ENCODE assay signal across 37 cellular contexts in genomic region chr19:22519152-22519551, GRCh38.
"Had no signal": no experiment of that assay in that cellular context is flagged by ENCODE, and none has a peak within 500 bp of the region (broad histone marks: within the 10 kb centered on the region; RNA-seq: fewer than 3 reads in every experiment).

No MANE protein-coding gene starts in this region.

- H3K4me1 ChIP-seq: adrenal gland, ascending aorta, breast epithelium had no signal

- ATAC-seq: activated naive CD4-positive, alpha-beta T cell treated with anti-CD3 and anti-CD28 coated beads, Interleukin-2, amount 50 U/mL, for 72 hours; activated naive CD8-positive, alpha-beta T cell treated with anti-CD3 and anti-CD28 coated beads, Interleukin-2, amount 50 U/mL, for 24 hours; activated T-cell treated with anti-CD3 and anti-CD28 coated beads, Interleukin-2, amount 50 U/mL, for 4 hours; activated T-cell treated with anti-CD3 and anti-CD28 coated beads, Interleukin-2, amount 50 U/mL, for 72 hours; activated T-helper 17 cell treated with anti-CD3 and anti-CD28 coated beads, Interleukin-2, amount 50 U/mL, for 72 hours; body of pancreas had no signal

- H3K27me3 ChIP-seq: adrenal gland, ascending aorta, body of pancreas, brain microvascular endothelial cell, breast epithelium, cardiac muscle cell had no signal

- DNase-seq: activated effector memory CD4-positive, alpha-beta T cell treated with anti-CD3 and anti-CD28 coated beads, Interleukin-2, amount 50 U/mL, for 16 hours; activated effector memory CD4-positive, alpha-beta T cell treated with Interleukin-2 at 50 U/mL for 16 hours; activated gamma-delta T cell; activated gamma-delta T cell treated with Interleukin-2 at 50 U/mL for 16 hours; activated naive CD4-positive, alpha-beta T cell; activated naive CD4-positive, alpha-beta T cell treated with anti-CD3 and anti-CD28 coated beads for 36 hours; activated naive CD4-positive, alpha-beta T cell treated with anti-CD3 and anti-CD28 coated beads, Interleukin-2, amount 10 ng/mL, durations not matched to agents 7 days and 5 days; activated naive CD4-positive, alpha-beta T cell treated with anti-CD3 and anti-CD28 coated beads, Interleukin-2, amount 50 U/mL, for 16 hours; activated naive CD4-positive, alpha-beta T cell treated with Interleukin-2 at 50 U/mL for 16 hours; activated naive CD8-positive, alpha-beta T cell treated with anti-CD3 and anti-CD28 coated beads for 36 hours; activated naive CD8-positive, alpha-beta T cell treated with anti-CD3 and anti-CD28 coated beads, Interleukin-2, amount 10 ng/mL, durations not matched to agents 7 days and 5 days; activated naive CD8-positive, alpha-beta T cell treated with anti-CD3 and anti-CD28 coated beads, Interleukin-2, amount 50 U/mL, for 24 hours; activated T-cell treated with anti-CD3 and anti-CD28 coated beads for 4 hours; activated T-cell treated with anti-CD3 and anti-CD28 coated beads, Interleukin-2, amount 50 U/mL, for 1 hour; activated T-cell treated with anti-CD3 and anti-CD28 coated beads, Interleukin-2, amount 50 U/mL, for 24 hours; activated T-cell treated with anti-CD3 and anti-CD28 coated beads, Interleukin-2, amount 50 U/mL, for 4 hours; activated T-cell treated with anti-CD3 and anti-CD28 coated beads, Interleukin-2, amount 50 U/mL, for 48 hours; activated T-cell treated with anti-CD3 and anti-CD28 coated beads, Interleukin-2, amount 50 U/mL, for 72 hours; adrenal gland; amniotic stem cell; anterior cingulate cortex; body of pancreas; brain microvascular endothelial cell; caudate nucleus; central memory CD4-positive, alpha-beta T cell; cerebellar nuclear complex had no signal

- H3K9me3 ChIP-seq: adrenal gland had no signal

- H3K36me3 Mint-ChIP-seq: brain had no signal

- H3K27ac Mint-ChIP-seq: activated naive CD4-positive, alpha-beta T cell treated with anti-CD3 and anti-CD28 coated beads for 36 hours; activated naive CD4-positive, alpha-beta T cell treated with anti-CD3 and anti-CD28 coated beads, Interleukin-2, amount 10 ng/mL, durations not matched to agents 7 days and 5 days; activated naive CD4-positive, alpha-beta T cell treated with anti-CD3 and anti-CD28 coated beads, Interleukin-2, amount 50 U/mL, for 24 hours; activated naive CD8-positive, alpha-beta T cell; activated naive CD8-positive, alpha-beta T cell treated with anti-CD3 and anti-CD28 coated beads for 36 hours; activated naive CD8-positive, alpha-beta T cell treated with anti-CD3 and anti-CD28 coated beads, Interleukin-2, amount 10 ng/mL, durations not matched to agents 7 days and 5 days; activated naive CD8-positive, alpha-beta T cell treated with anti-CD3 and anti-CD28 coated beads, Interleukin-2, amount 50 U/mL, for 24 hours; activated T-cell treated with anti-CD3 and anti-CD28 coated beads, Interleukin-2, amount 50 U/mL, for 24 hours; activated T-cell treated with anti-CD3 and anti-CD28 coated beads, Interleukin-2, amount 50 U/mL, for 72 hours; activated T-helper 1 cell treated with anti-CD3 and anti-CD28 coated beads, Interleukin-12 subunit alpha, Interleukin-12 subunit beta, Interleukin-2, Interleukin-4 antibody, amounts not matched to agents 30 ng/mL and 10 ng/mL and 1 ng/mL, durations not matched to agents 14 hours and 24 hours and 36 hours; activated T-helper 17 cell treated with anti-CD3 and anti-CD28 coated beads, Interleukin-2, amount 50 U/mL, for 72 hours; activated T-helper 2 cell treated with anti-CD3 and anti-CD28 coated beads, Interferon-gamma antibody, Interleukin-2, Interleukin-4, amounts not matched to agents 10 μg/mL and 5 μg/mL and 100 μg/mL, durations not matched to agents 14 hours and 24 hours and 36 hours; brain had no signal

- H3K36me3 ChIP-seq: adrenal gland, brain microvascular endothelial cell, breast epithelium, cardiac muscle cell had no signal

- H3K27me3 Mint-ChIP-seq: activated naive CD4-positive, alpha-beta T cell treated with anti-CD3 and anti-CD28 coated beads, Interleukin-2, amount 10 ng/mL, durations not matched to agents 7 days and 5 days; activated naive CD4-positive, alpha-beta T cell treated with anti-CD3 and anti-CD28 coated beads, Interleukin-2, amount 50 U/mL, for 24 hours; activated naive CD8-positive, alpha-beta T cell; activated naive CD8-positive, alpha-beta T cell treated with anti-CD3 and anti-CD28 coated beads for 36 hours; activated naive CD8-positive, alpha-beta T cell treated with anti-CD3 and anti-CD28 coated beads, Interleukin-2, amount 10 ng/mL, durations not matched to agents 7 days and 5 days; activated T-cell treated with anti-CD3 and anti-CD28 coated beads, Interleukin-2, amount 50 U/mL, for 24 hours; brain; central memory CD8-positive, alpha-beta T cell had no signal

- H3K4me1 Mint-ChIP-seq: activated naive CD4-positive, alpha-beta T cell treated with anti-CD3 and anti-CD28 coated beads, Interleukin-2, amount 10 ng/mL, durations not matched to agents 7 days and 5 days; activated naive CD4-positive, alpha-beta T cell treated with anti-CD3 and anti-CD28 coated beads, Interleukin-2, amount 50 U/mL, for 24 hours; activated naive CD8-positive, alpha-beta T cell treated with anti-CD3 and anti-CD28 coated beads for 36 hours; activated naive CD8-positive, alpha-beta T cell treated with anti-CD3 and anti-CD28 coated beads, Interleukin-2, amount 10 ng/mL, durations not matched to agents 7 days and 5 days; activated naive CD8-positive, alpha-beta T cell treated with anti-CD3 and anti-CD28 coated beads, Interleukin-2, amount 50 U/mL, for 24 hours; activated T-helper 17 cell treated with anti-CD3 and anti-CD28 coated beads, Interleukin-2, amount 50 U/mL, for 72 hours; brain; central memory CD8-positive, alpha-beta T cell had no signal

- H3K4me3 ChIP-seq: adrenal gland, body of pancreas, breast epithelium, cardiac muscle cell had no signal

- H3K4me3 Mint-ChIP-seq: activated naive CD4-positive, alpha-beta T cell treated with anti-CD3 and anti-CD28 coated beads for 36 hours; activated naive CD4-positive, alpha-beta T cell treated with anti-CD3 and anti-CD28 coated beads, Interleukin-2, amount 10 ng/mL, durations not matched to agents 7 days and 5 days; activated naive CD4-positive, alpha-beta T cell treated with anti-CD3 and anti-CD28 coated beads, Interleukin-2, amount 50 U/mL, for 24 hours; activated naive CD8-positive, alpha-beta T cell; activated naive CD8-positive, alpha-beta T cell treated with anti-CD3 and anti-CD28 coated beads for 36 hours; activated naive CD8-positive, alpha-beta T cell treated with anti-CD3 and anti-CD28 coated beads, Interleukin-2, amount 10 ng/mL, durations not matched to agents 7 days and 5 days; activated naive CD8-positive, alpha-beta T cell treated with anti-CD3 and anti-CD28 coated beads, Interleukin-2, amount 50 U/mL, for 24 hours; activated T-cell treated with anti-CD3 and anti-CD28 coated beads, Interleukin-2, amount 50 U/mL, for 24 hours; activated T-cell treated with anti-CD3 and anti-CD28 coated beads, Interleukin-2, amount 50 U/mL, for 4 hours; activated T-cell treated with anti-CD3 and anti-CD28 coated beads, Interleukin-2, amount 50 U/mL, for 72 hours; activated T-helper 1 cell treated with anti-CD3 and anti-CD28 coated beads, Interleukin-12 subunit alpha, Interleukin-12 subunit beta, Interleukin-2, Interleukin-4 antibody, amounts not matched to agents 30 ng/mL and 10 ng/mL and 1 ng/mL, durations not matched to agents 14 hours and 24 hours and 36 hours; activated T-helper 17 cell treated with anti-CD3 and anti-CD28 coated beads, Interleukin-2, amount 50 U/mL, for 72 hours; brain; central memory CD8-positive, alpha-beta T cell had no signal

- H3K27ac ChIP-seq: adrenal gland, ascending aorta, body of pancreas, brain microvascular endothelial cell, breast epithelium, cardiac muscle cell had no signal
